Comparison of ENCODE assay signal across 9 cellular contexts in genomic region chr2:182784777-182785176, GRCh38.
DNase-seq lines count a peak whose midpoint lies in the region; ATAC-seq and TF ChIP-seq lines count a peak whose summit lies in the region.
"Had no signal": no experiment of that assay in that cellular context is flagged by ENCODE, and none has a peak within 500 bp of the region (broad histone marks: within the 10 kb centered on the region; RNA-seq: fewer than 3 reads in every experiment).

No MANE protein-coding gene starts in this region.

- DNase-seq in left ventricle myocardium inferior, result no peak
- no peak for DNase-seq in cardiac septum (ENCODE audit: low spot score)
- peak; percentile 14 for DNase-seq in NCI-H2171 (lab: John Stamatoyannopoulos, UW)
- DNase-seq in chondrocyte (ENCODE audit: low spot score), result no peak
- DNase-seq in neural progenitor cell (ENCODE audit: low spot score), result peak; percentile 44
- no peak for DNase-seq in activated naive CD4-positive, alpha-beta T cell treated with anti-CD3 and anti-CD28 coated beads, Interleukin-2, amount 50 U/mL, for 16 hours
- DNase-seq in NCI-H226, result no peak

- H3K9ac ChIP-seq in neural progenitor cell, result no peak overlapping the region

- TF ChIP-seq CTCF in left ventricle myocardium inferior (IDR thresholded peaks at IDR 0.05; ENCODE audit: borderline replicate concordance) (peak; percentile 68), chondrocyte (IDR thresholded peaks at IDR 0.05) (peak; percentile 94), neural progenitor cell (IDR thresholded peaks at IDR 0.05) (peak; percentile 78)

- no peak overlapping the region for H3K27ac Mint-ChIP-seq in chondrocyte (ENCODE audit: unreplicated experiment)
- no peak overlapping the region for H3K27ac Mint-ChIP-seq in neural progenitor cell
- H3K27ac Mint-ChIP-seq: activated naive CD8-positive, alpha-beta T cell had no signal

- H3K9me3 ChIP-seq in left ventricle myocardium inferior (replicated peaks), result peaks cover 11% of the 10 kb centered on the region
- H3K9me3 ChIP-seq in neural progenitor cell (ENCODE audit: low read depth), result no peaks in the 10 kb centered on the region

- no peak overlapping the region for H3K4me3 Mint-ChIP-seq in chondrocyte (ENCODE audit: unreplicated experiment)
- H3K4me3 Mint-ChIP-seq in neural progenitor cell, result no peak overlapping the region
- H3K4me3 Mint-ChIP-seq: activated naive CD8-positive, alpha-beta T cell had no signal

- H3K27me3 ChIP-seq in left ventricle myocardium inferior (ENCODE audit: low read depth) (no peaks in the 10 kb centered on the region), neural progenitor cell (no peaks in the 10 kb centered on the region)

- no peak for ATAC-seq in HG03097 (IDR thresholded peaks at IDR 0.05; ENCODE audit: low FRiP score, unreplicated experiment)

- no peaks in the 10 kb centered on the region for H4K20me1 ChIP-seq in neural progenitor cell (ENCODE audit: low read depth)

- H3K27ac ChIP-seq in left ventricle myocardium inferior (replicated peaks) (no peak overlapping the region), neural progenitor cell (no peak overlapping the region)

- no peak overlapping the region for H3K4me3 ChIP-seq in left ventricle myocardium inferior
- H3K4me3 ChIP-seq in neural progenitor cell, result no peak overlapping the region

- intact Hi-C loops in left ventricle myocardium inferior (cut with micrococcal nuclease), result loop anchor here (5.0 to 10.0 kb wide), 2 partner anchors 138 to 190 kb away; no protein-coding TSS in a partner anchor
- intact Hi-C loops in cardiac septum (cut with DNase I), result loop anchor here (5.0 kb wide), 1 partner anchor 198 kb away; no protein-coding TSS in a partner anchor

- H3K27me3 Mint-ChIP-seq in chondrocyte (ENCODE audit: low read depth) (no peaks in the 10 kb centered on the region), neural progenitor cell (ENCODE audit: insufficient read depth, low read depth) (no peaks in the 10 kb centered on the region)
- H3K27me3 Mint-ChIP-seq: activated naive CD8-positive, alpha-beta T cell had no signal

- peaks cover 4% of the 10 kb centered on the region for H3K9me3 Mint-ChIP-seq in chondrocyte (ENCODE audit: low read depth)
- H3K9me3 Mint-ChIP-seq in neural progenitor cell, result peaks cover 6% of the 10 kb centered on the region

- H3K4me2 ChIP-seq in neural progenitor cell, result no peak overlapping the region

- no peak overlapping the region for H2AFZ ChIP-seq in neural progenitor cell (replicated peaks)

- peaks cover 12% of the 10 kb centered on the region for H3K36me3 ChIP-seq in left ventricle myocardium inferior
- H3K36me3 ChIP-seq in neural progenitor cell, result no peaks in the 10 kb centered on the region

- no peaks in the 10 kb centered on the region for H3K4me1 ChIP-seq in left ventricle myocardium inferior
- H3K4me1 ChIP-seq in neural progenitor cell, result peaks cover 7% of the 10 kb centered on the region

- H3K4me1 Mint-ChIP-seq in chondrocyte (ENCODE audit: low read depth) (peaks cover 3% of the 10 kb centered on the region), neural progenitor cell (peaks cover 3% of the 10 kb centered on the region)

- H3K36me3 Mint-ChIP-seq in chondrocyte (ENCODE audit: low read depth), result peaks cover 18% of the 10 kb centered on the region
- H3K36me3 Mint-ChIP-seq in neural progenitor cell, result peaks cover 19% of the 10 kb centered on the region

- H3K79me2 ChIP-seq in neural progenitor cell (ENCODE audit: low read depth), result no peaks in the 10 kb centered on the region

- peaks cover 9% of the 10 kb centered on the region for H3F3A ChIP-seq in neural progenitor cell (ENCODE audit: low read depth)

Comparison
In these comparisons a context has a peak if more than half of its experiments do, and no peak if none do; other contexts are left out.
1. DNase-seq: peak in NCI-H2171 (single experiment) and neural progenitor cell (single experiment); none in left ventricle myocardium inferior (single experiment), cardiac septum (single experiment), chondrocyte (single experiment), activated naive CD4-positive, alpha-beta T cell treated with anti-CD3 and anti-CD28 coated beads, Interleukin-2, amount 50 U/mL, for 16 hours (single experiment) and NCI-H226 (single experiment).
2. Peak in every context shown above with its lines, with median percentiles within 50 percentile points of each other: CTCF ChIP-seq.